2 cellular contexts compared by ENCODE assay signal in genomic region chrX:74473116-74473515, GRCh38. TPM values are rescaled to one million over a fixed set of nuclear protein-coding genes. Genes with fewer than 3 reads are reported as not detected.
"Had no signal": no experiment of that assay in that cellular context is flagged by ENCODE, and none has a peak within 500 bp of the region (broad histone marks: within the 10 kb centered on the region; RNA-seq: fewer than 3 reads in every experiment).

No MANE protein-coding gene starts in this region.

RNA-seq across cellular contexts. Expression of gene SLC16A2, which starts 51.8 kb away (rescaled TPM):
- total RNA-seq: HT-29 had no signal
- polyA plus RNA-seq: IgD-negative memory B cell had no signal
